ENCODE assay signal across 9 cellular contexts in the genomic region with DNA sequence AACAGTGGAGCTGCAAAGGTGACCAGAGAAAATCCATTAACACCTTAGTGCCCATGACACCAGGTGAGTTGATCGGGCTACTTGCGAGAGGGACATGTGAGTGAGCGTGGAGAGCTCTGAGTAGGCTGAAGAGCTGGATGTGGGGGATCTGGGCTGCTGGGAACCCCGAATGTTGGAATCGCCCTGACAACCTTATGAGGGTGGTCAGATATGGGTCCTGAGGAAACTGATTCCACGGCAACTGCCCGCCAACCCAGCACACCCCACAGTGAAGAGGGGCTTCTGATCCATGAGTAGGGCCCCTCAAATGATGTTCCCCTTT. TPM values are rescaled to one million over a fixed set of nuclear protein-coding genes. Genes with fewer than 3 reads are reported as not detected.
DNase-seq lines count a peak whose midpoint lies in the region; ATAC-seq, FAIRE-seq and TF ChIP-seq lines count a peak whose summit lies in the region.
"Had no signal": no experiment of that assay in that cellular context is flagged by ENCODE, and none has a peak within 500 bp of the region (broad histone marks: within the 10 kb centered on the region; RNA-seq: fewer than 3 reads in every experiment).

No MANE protein-coding gene starts in this region.

- DNase-seq in A549 (ENCODE audit: low read depth in 1 of 2, low spot score in 1 of 2) (peak in 1 of 2 experiments; percentile 28), mammary epithelial cell (no peak), mesothelial cell of epicardium (ENCODE audit: low spot score in 2 of 2, unreplicated experiment in 2 of 2) (no peak), retina (no peak), NOMO-1 (lab: John Stamatoyannopoulos, UW; ENCODE audit: unreplicated experiment in 2 of 2) (no peak)
- no peak for DNase-seq in activated CD4-positive, CD25-positive, alpha-beta regulatory T cell treated with anti-CD3 and anti-CD28 coated beads, Interleukin-2, amount 50 U/mL, for 72 hours

- TF ChIP-seq RAD21 in A549 (conservative IDR thresholded peaks at IDR 0.05 in 1 of 2, IDR thresholded peaks at IDR 0.05 in 1 of 2): no peak

- H3K4me3 Mint-ChIP-seq in mesothelial cell of epicardium: peak overlapping the region; percentile 89

- CTCF ChIA-PET in A549 (lab: Yijun Ruan, JAX) (interaction anchor here (0.5 to 7.3 kb wide), 4 partner anchors 14 to 339 kb away, joined by 3 to 70 read pairs (median 4); no protein-coding TSS in a partner anchor), mammary epithelial cell (lab: Charles Lee; ENCODE audit: low non-redundant PET) (interaction anchor here (0.6 kb wide), 1 partner anchor 14 kb away, joined by 6 read pairs; no protein-coding TSS in a partner anchor)

- peaks cover 37% of the 10 kb centered on the region for H3K79me2 ChIP-seq in mammary epithelial cell (ENCODE audit: insufficient read depth, low read length)

- peaks cover 25% of the 10 kb centered on the region for H3K27me3 Mint-ChIP-seq in mesothelial cell of epicardium (ENCODE audit: low read depth)

- TF ChIP-seq EP300 in A549 (IDR thresholded peaks at IDR 0.05): no peak

- no peaks in the 10 kb centered on the region for H3K27me3 ChIP-seq in mammary epithelial cell (ENCODE audit: insufficient read depth, low read length)

- TSS peak; percentile 77 for BruUV-seq in mammary epithelial cell (replicated peaks; lab: Mats Ljungman, UMichigan)

- peak overlapping the region; percentile 70 for H3K9ac ChIP-seq in mammary epithelial cell (ENCODE audit: insufficient read depth, low read length)

- TF ChIP-seq CTCF in A549 (IDR thresholded peaks at IDR 0.05) (no peak), mammary epithelial cell (conservative IDR thresholded peaks at IDR 0.05 in 1 of 2, IDR thresholded peaks at IDR 0.05 in 1 of 2; ENCODE audit: extremely low read depth in 1 of 2, insufficient read depth in 1 of 2, low read depth in 1 of 2, low read length in 2 of 2) (no peak), mesothelial cell of epicardium (IDR thresholded peaks at IDR 0.05; ENCODE audit: unreplicated experiment) (no peak)

- peak; percentile 5 to 9; a peak in 5 of 6 replicates for ATAC-seq in A549
- peak; percentile 5 for ATAC-seq in HG03135 (IDR thresholded peaks at IDR 0.05; ENCODE audit: unreplicated experiment)
- ATAC-seq in HG02885 (IDR thresholded peaks at IDR 0.05; ENCODE audit: poor library complexity, unreplicated experiment): no peak

- H3K4me1 Mint-ChIP-seq in mesothelial cell of epicardium: peaks cover 18% of the 10 kb centered on the region

- dilution Hi-C loops in mammary epithelial cell (cut with HindIII; ENCODE audit: low sequenced_read_pairs): no loop called here

- H3K4me3 ChIP-seq in A549 (peak overlapping the region; percentile 90), mammary epithelial cell (replicated peaks in 1 of 3; ENCODE audit: insufficient read depth in 1 of 3, low read depth in 2 of 3, low read length in 3 of 3) (peak overlapping the region; percentile 61 to 80 (median 79))

- no peaks in the 10 kb centered on the region for H4K20me1 ChIP-seq in mammary epithelial cell (ENCODE audit: insufficient read depth, low read length)

- in situ Hi-C loops in mammary epithelial cell (cut with MboI; ENCODE audit: low sequenced_read_pairs in 2 of 2): loop anchor here (10.0 to 25.0 kb wide), 2 partner anchors 269 to 442 kb away; a partner anchor contains a TSS

- H3K4me1 ChIP-seq in A549: peaks cover 34% of the 10 kb centered on the region
- H3K4me1 ChIP-seq in mammary epithelial cell (ENCODE audit: insufficient read depth, low read length): peaks cover 34% of the 10 kb centered on the region

- H2AFZ ChIP-seq in mammary epithelial cell (ENCODE audit: low read depth, low read length): peak overlapping the region; percentile 100

- no peaks in the 10 kb centered on the region for H3K36me3 ChIP-seq in mammary epithelial cell (ENCODE audit: insufficient read depth, low read length)

- 38% methylated on average over 7 of the region's 7 CpGs for WGBS in A549 (ENCODE audit: missing lambda C conversion rate)
- 3% methylated on average over 7 of the region's 7 CpGs for WGBS in mammary epithelial cell (ENCODE audit: low coverage, missing lambda C conversion rate)

- H3K9me3 ChIP-seq in A549 (no peaks in the 10 kb centered on the region), mammary epithelial cell (replicated peaks; ENCODE audit: insufficient read depth, low read length) (no peaks in the 10 kb centered on the region)

- TF ChIP-seq POLR2A in A549 (IDR thresholded peaks at IDR 0.05; ENCODE audit: low read length): no peak

- peaks cover 1% of the 10 kb centered on the region for H3K36me3 Mint-ChIP-seq in mesothelial cell of epicardium

- H3K4me2 ChIP-seq in A549: peak overlapping the region; percentile 80
- H3K4me2 ChIP-seq in mammary epithelial cell (ENCODE audit: insufficient read depth, low read depth, low read length): peak overlapping the region; percentile 93

- FAIRE-seq in A549 (lab: Jason Lieb, UNC): no peak
- FAIRE-seq: GM18507 had no signal

- no peaks in the 10 kb centered on the region for H3K9me3 Mint-ChIP-seq in mesothelial cell of epicardium

- H3K27ac Mint-ChIP-seq in mesothelial cell of epicardium: peak overlapping the region; percentile 72

- intact Hi-C loops in mammary epithelial cell (cut with micrococcal nuclease): no loop called here

- H3K27ac ChIP-seq in A549 (peak overlapping the region; percentile 96 to 97), mammary epithelial cell (ENCODE audit: insufficient read depth, low read depth, low read length) (peak overlapping the region; percentile 50)

- POLR2A ChIA-PET in A549 (lab: Yijun Ruan, JAX): interaction anchor here (0.9 to 2.2 kb wide), 9 partner anchors 11 to 271 kb away, joined by 3 to 12 read pairs (median 4); a partner anchor contains a TSS

TF ChIP-seq in A549, 52 proteins besides CTCF, POLR2A, EP300 and RAD21:
- TF ChIP-seq, protein P1, sequence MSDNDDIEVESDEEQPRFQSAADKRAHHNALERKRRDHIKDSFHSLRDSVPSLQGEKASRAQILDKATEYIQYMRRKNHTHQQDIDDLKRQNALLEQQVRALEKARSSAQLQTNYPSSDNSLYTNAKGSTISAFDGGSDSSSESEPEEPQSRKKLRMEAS (IDR thresholded peaks at IDR 0.05): no peak
- TF ChIP-seq FOSB (CRISPR knock-in tag; IDR thresholded peaks at IDR 0.05) (no peak), HDAC2 (IDR thresholded peaks at IDR 0.05) (no peak), MAFK (IDR thresholded peaks at IDR 0.05; ENCODE audit: partially characterized antibody) (no peak), NPAS2 (CRISPR knock-in tag; IDR thresholded peaks at IDR 0.05; ENCODE audit: borderline replicate concordance) (no peak), CHD4 (IDR thresholded peaks at IDR 0.05; ENCODE audit: borderline replicate concordance) (no peak)
- TF ChIP-seq, protein P2, sequence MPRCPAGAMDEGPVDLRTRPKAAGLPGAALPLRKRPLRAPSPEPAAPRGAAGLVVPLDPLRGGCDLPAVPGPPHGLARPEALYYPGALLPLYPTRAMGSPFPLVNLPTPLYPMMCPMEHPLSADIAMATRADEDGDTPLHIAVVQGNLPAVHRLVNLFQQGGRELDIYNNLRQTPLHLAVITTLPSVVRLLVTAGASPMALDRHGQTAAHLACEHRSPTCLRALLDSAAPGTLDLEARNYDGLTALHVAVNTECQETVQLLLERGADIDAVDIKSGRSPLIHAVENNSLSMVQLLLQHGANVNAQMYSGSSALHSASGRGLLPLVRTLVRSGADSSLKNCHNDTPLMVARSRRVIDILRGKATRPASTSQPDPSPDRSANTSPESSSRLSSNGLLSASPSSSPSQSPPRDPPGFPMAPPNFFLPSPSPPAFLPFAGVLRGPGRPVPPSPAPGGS (IDR thresholded peaks at IDR 0.05): no peak

RNA-seq across cellular contexts. Expression of a gene that starts 0.7 kb away (rescaled TPM):
- polyA plus RNA-seq in A549 (2011; rRNA removed) (60.2 and 67.3 TPM in 2 replicates), A549 (2017; fragmentation: RNase III; extraction: RNeasy Plus Mini Kit Qiagen cat#74134 plus additional on column Dnase treatment) (41.5 to 43.8 TPM (median 41.6 TPM) in 3 replicates), mammary epithelial cell (60.4 TPM)
- polyA plus RNA-seq in A549 (2012; cell fraction: cytosol; rRNA removed): 49.0 and 56.2 TPM in 2 replicates
- 141 and 234 TPM in 2 replicates for polyA plus RNA-seq in A549 (2012; cell fraction: nucleus; rRNA removed)
- 25.3 and 37.9 TPM in 2 replicates for polyA minus RNA-seq in A549 (2011; rRNA and poly(A)+ RNA removed)
- total RNA-seq in mammary epithelial cell (100 to 1,000 TPM in 1 of 2 donors, 10 to 100 TPM in 1; 92.4 to 120 TPM), mesothelial cell of epicardium (70.6 to 72.4 TPM (median 71.7 TPM) in 3 replicates)
- polyA minus RNA-seq in mammary epithelial cell: 61.8 TPM
